Comparison of ENCODE assay signal across 27 cellular contexts in the genomic region with DNA sequence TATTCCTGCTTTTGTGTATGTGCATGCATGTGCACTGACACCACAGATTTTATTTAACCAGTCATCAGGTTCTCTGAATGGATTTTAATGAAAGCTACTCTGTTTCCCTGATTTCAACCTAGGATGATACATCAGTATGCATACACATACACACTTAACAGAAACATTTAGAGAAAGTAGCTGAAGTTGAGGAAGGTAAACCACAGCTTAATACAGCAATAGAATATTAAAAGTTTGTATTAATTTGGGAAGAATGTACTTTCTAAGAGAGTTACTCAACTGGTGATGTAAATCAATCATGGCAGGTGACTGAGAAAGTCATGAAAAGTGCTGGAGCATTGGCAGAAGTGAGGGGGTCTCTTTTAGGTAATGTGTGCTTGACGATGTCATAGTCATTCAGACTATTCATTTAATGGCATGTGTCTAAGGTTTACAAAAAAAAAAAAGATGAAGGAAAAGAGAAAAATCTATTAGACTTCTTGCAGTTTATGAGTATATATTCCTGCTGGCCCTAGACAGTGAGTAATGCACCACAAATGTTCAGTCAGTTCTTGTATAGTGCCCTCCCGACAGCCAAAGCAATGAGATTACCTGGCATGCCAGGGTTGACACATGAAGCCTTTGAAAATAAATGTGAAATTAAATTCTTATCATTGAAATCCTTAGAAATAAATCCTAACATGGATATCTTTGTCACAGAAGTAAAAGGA.
DNase-seq lines count a peak whose midpoint lies in the region; TF ChIP-seq lines count a peak whose summit lies in the region.
"Had no signal": no experiment of that assay in that cellular context is flagged by ENCODE, and none has a peak within 500 bp of the region (broad histone marks: within the 10 kb centered on the region; RNA-seq: fewer than 3 reads in every experiment).

No MANE protein-coding gene starts in this region.

- H3K27me3 Mint-ChIP-seq in chondrocyte (ENCODE audit: low read depth) = no peaks in the 10 kb centered on the region
- H3K27me3 Mint-ChIP-seq in nephron progenitor cell (ENCODE audit: low read depth, poor library complexity) = no peaks in the 10 kb centered on the region
- H3K27me3 Mint-ChIP-seq: natural killer cell treated with Interleukin-12 subunit alpha and Interleukin-12 subunit beta and Interleukin-15 and Interleukin-18, amount 100 ng/mL, for 72 hours had no signal

- DNase-seq in EL = peak; percentile 56
- DNase-seq in NCI-H226 = peak; percentile 54
- no peak for DNase-seq in chondrocyte (ENCODE audit: low spot score)
- no peak for DNase-seq in nephron progenitor cell
- DNase-seq in NCI-H524 (lab: John Stamatoyannopoulos, UW) = no peak
- DNase-seq in NCI-H345 treated with DMSO at 0.1 percent for 48 hours (lab: John Stamatoyannopoulos, UW; ENCODE audit: unreplicated experiment) = no peak
- DNase-seq in germinal center (ENCODE audit: low spot score) = no peak
- DNase-seq in midbrain (lab: John Stamatoyannopoulos, UW) = no peak
- DNase-seq: activated CD4-positive, alpha-beta T cell treated with anti-CD3 and anti-CD28 coated beads, Interleukin-2, amount 50 U/mL, for 1 hour; activated naive CD4-positive, alpha-beta T cell treated with anti-CD3 and anti-CD28 coated beads, Interleukin-2, amount 50 U/mL, for 16 hours; anterior cingulate cortex; C1 segment of cervical spinal cord; Calu3; effector CD4-positive, alpha-beta T cell; H7; KBM-7; NCI-H2081 treated with DMSO at 0.1 percent for 48 hours; NCI-H446 treated with DMSO at 0.1 percent for 48 hours; ovary; Peyer's patch; sigmoid colon; substantia nigra; upper lobe of right lung; WERI-Rb-1 had no signal

- H3K36me3 Mint-ChIP-seq in chondrocyte (ENCODE audit: low read depth) (peaks cover 4% of the 10 kb centered on the region), nephron progenitor cell (ENCODE audit: low read depth) (peaks cover 5% of the 10 kb centered on the region)

- H3K4me1 Mint-ChIP-seq in chondrocyte (ENCODE audit: low read depth) (peaks cover 60% of the 10 kb centered on the region), nephron progenitor cell (no peaks in the 10 kb centered on the region)

- TF ChIP-seq CTCF in chondrocyte (IDR thresholded peaks at IDR 0.05) = no peak
- no peak for TF ChIP-seq CTCF in nephron progenitor cell (IDR thresholded peaks at IDR 0.05)

- H3K9me3 Mint-ChIP-seq in chondrocyte (ENCODE audit: low read depth) = no peaks in the 10 kb centered on the region
- no peaks in the 10 kb centered on the region for H3K9me3 Mint-ChIP-seq in nephron progenitor cell
- H3K9me3 Mint-ChIP-seq: activated T-helper 1 cell treated with anti-CD3 and anti-CD28 coated beads, Interleukin-12 subunit alpha, Interleukin-12 subunit beta, Interleukin-2, Interleukin-4 antibody, amounts not matched to agents 30 ng/mL and 10 ng/mL and 1 ng/mL, durations not matched to agents 14 hours and 24 hours and 36 hours; natural killer cell treated with Interleukin-12 subunit alpha and Interleukin-12 subunit beta and Interleukin-15 and Interleukin-18, amount 100 ng/mL, for 72 hours; T-helper 2 cell treated with Interferon-gamma antibody and Interleukin-4, amounts not matched to agents 5 μg/mL and 100 μg/mL, for 36 hours had no signal

- H3K4me3 Mint-ChIP-seq in chondrocyte (ENCODE audit: unreplicated experiment) = no peak overlapping the region
- H3K4me3 Mint-ChIP-seq in nephron progenitor cell = no peak overlapping the region
- H3K4me3 Mint-ChIP-seq: activated T-helper 1 cell treated with anti-CD3 and anti-CD28 coated beads, Interleukin-12 subunit alpha, Interleukin-12 subunit beta, Interleukin-2, Interleukin-4 antibody, amounts not matched to agents 30 ng/mL and 10 ng/mL and 1 ng/mL, durations not matched to agents 14 hours and 24 hours and 36 hours; T-helper 2 cell treated with Interferon-gamma antibody and Interleukin-4, amounts not matched to agents 5 μg/mL and 100 μg/mL, for 36 hours had no signal

- H3K27ac Mint-ChIP-seq in chondrocyte (ENCODE audit: unreplicated experiment) (peak overlapping the region; percentile 81), nephron progenitor cell (peak overlapping the region; percentile 50)
- H3K27ac Mint-ChIP-seq: activated T-helper 1 cell treated with anti-CD3 and anti-CD28 coated beads, Interleukin-12 subunit alpha, Interleukin-12 subunit beta, Interleukin-2, Interleukin-4 antibody, amounts not matched to agents 30 ng/mL and 10 ng/mL and 1 ng/mL, durations not matched to agents 14 hours and 24 hours and 36 hours; T-helper 2 cell treated with Interferon-gamma antibody and Interleukin-4, amounts not matched to agents 5 μg/mL and 100 μg/mL, for 36 hours had no signal

Comparison
In these comparisons a context has a peak if more than half of its experiments do, and no peak if none do; other contexts are left out.
1. DNase-seq: peak in EL (single experiment) and NCI-H226 (single experiment); none in chondrocyte (single experiment), nephron progenitor cell (single experiment), NCI-H524 (0 of 2), NCI-H345 treated with DMSO at 0.1 percent for 48 hours (single experiment), germinal center (single experiment) and midbrain (single experiment).